27 cellular contexts compared by ENCODE assay signal in the genomic region with DNA sequence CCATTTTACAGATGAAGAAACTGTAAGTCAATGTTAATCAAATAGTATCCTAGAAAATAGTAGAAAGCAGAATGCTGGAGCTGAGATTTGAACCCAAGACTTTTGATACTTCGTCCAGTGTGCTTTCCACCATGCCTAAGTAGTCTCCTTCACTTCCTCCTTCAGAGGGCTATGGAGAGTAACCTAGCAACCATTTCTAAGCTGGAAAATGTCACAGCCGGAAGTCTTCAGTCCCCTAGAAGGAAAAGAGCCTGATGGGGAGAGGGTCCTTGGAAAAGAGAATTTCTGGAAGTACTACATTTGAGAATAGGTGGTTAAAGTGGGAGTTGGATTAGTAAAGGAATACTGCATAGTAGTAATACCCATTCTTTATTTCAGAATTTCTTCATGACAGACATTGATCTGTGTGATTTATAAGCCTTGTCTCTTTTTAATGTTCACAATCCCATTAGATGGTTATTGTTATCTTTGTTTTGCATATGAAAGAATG. TPM values are rescaled to one million over a fixed set of nuclear protein-coding genes. Genes with fewer than 3 reads are reported as not detected.
"Had no signal": no experiment of that assay in that cellular context is flagged by ENCODE, and none has a peak within 500 bp of the region (broad histone marks: within the 10 kb centered on the region; RNA-seq: fewer than 3 reads in every experiment).

No MANE protein-coding gene starts in this region.

- ATAC-seq: activated T-cell treated with anti-CD3 and anti-CD28 coated beads, Interleukin-2, amount 50 U/mL, for 4 hours; T-cell had no signal

- H3K27ac ChIP-seq: brain microvascular endothelial cell, cardiac muscle cell had no signal

- H3K36me3 ChIP-seq: brain microvascular endothelial cell, cardiac muscle cell had no signal

- H3K36me3 Mint-ChIP-seq: activated CD4-positive, alpha-beta memory T cell treated with anti-CD3 and anti-CD28 coated beads for 36 hours; activated naive CD8-positive, alpha-beta T cell; T-cell had no signal

- DNase-seq: activated CD4-positive, alpha-beta memory T cell treated with anti-CD3 and anti-CD28 coated beads for 36 hours; activated CD4-positive, alpha-beta T cell treated with anti-CD3 and anti-CD28 coated beads, Interleukin-2, amount 10 ng/mL, durations not matched to agents 7 days and 5 days; activated CD4-positive, CD25-positive, alpha-beta regulatory T cell; activated CD8-positive, alpha-beta memory T cell treated with anti-CD3 and anti-CD28 coated beads for 24 hours; activated effector memory CD4-positive, alpha-beta T cell treated with anti-CD3 and anti-CD28 coated beads, Interleukin-2, amount 50 U/mL, for 16 hours; activated naive CD4-positive, alpha-beta T cell treated with Interleukin-2 at 50 U/mL for 16 hours; activated T-cell treated with anti-CD3 and anti-CD28 coated beads, Interleukin-2, amount 50 U/mL, for 4 hours; amygdala; brain microvascular endothelial cell; cerebellar nuclear complex; Karpas-422; NCI-H146; NCI-H187 treated with DMSO at 0.1 percent for 48 hours; NCI-H2081 treated with DMSO at 0.1 percent for 48 hours; NCI-H345; NCI-H510A; NCI-H526 treated with DMSO at 0.1 percent for 48 hours; NCI-H82; SIG-M5; T-cell; T-helper 2 cell; T1000 had no signal

- H3K27me3 ChIP-seq: brain microvascular endothelial cell, cardiac muscle cell had no signal

- H3K27ac Mint-ChIP-seq: activated CD4-positive, alpha-beta memory T cell treated with anti-CD3 and anti-CD28 coated beads for 36 hours; activated CD4-positive, alpha-beta T cell treated with anti-CD3 and anti-CD28 coated beads, Interleukin-2, amount 10 ng/mL, durations not matched to agents 7 days and 5 days; activated naive CD8-positive, alpha-beta T cell; T-cell had no signal

- H3K4me1 Mint-ChIP-seq: activated CD4-positive, alpha-beta T cell treated with anti-CD3 and anti-CD28 coated beads, Interleukin-2, amount 10 ng/mL, durations not matched to agents 7 days and 5 days had no signal

- H3K4me3 ChIP-seq: cardiac muscle cell had no signal

- H3K4me3 Mint-ChIP-seq: activated CD4-positive, alpha-beta memory T cell treated with anti-CD3 and anti-CD28 coated beads for 36 hours; activated CD4-positive, alpha-beta T cell treated with anti-CD3 and anti-CD28 coated beads, Interleukin-2, amount 10 ng/mL, durations not matched to agents 7 days and 5 days; activated naive CD8-positive, alpha-beta T cell; activated T-cell treated with anti-CD3 and anti-CD28 coated beads, Interleukin-2, amount 50 U/mL, for 4 hours; T-cell had no signal

- H3K9me3 Mint-ChIP-seq: activated CD4-positive, alpha-beta memory T cell treated with anti-CD3 and anti-CD28 coated beads for 36 hours; activated T-cell treated with anti-CD3 and anti-CD28 coated beads, Interleukin-2, amount 50 U/mL, for 4 hours; T-cell had no signal

RNA-seq across cellular contexts. Expression of a gene that starts 32.7 kb away (rescaled TPM):
- total RNA-seq: activated CD4-positive, alpha-beta memory T cell treated with anti-CD3 and anti-CD28 coated beads for 36 hours; activated CD4-positive, alpha-beta T cell treated with anti-CD3 and anti-CD28 coated beads, Interleukin-2, amount 10 ng/mL, durations not matched to agents 7 days and 5 days; activated T-cell treated with anti-CD3 and anti-CD28 coated beads, Interleukin-2, amount 50 U/mL, for 4 hours; OCI-LY7; RPMI7951 had no signal

RNA-seq across cellular contexts. Expression of a gene that starts 52.2 kb away (rescaled TPM):
- total RNA-seq: activated CD4-positive, alpha-beta memory T cell treated with anti-CD3 and anti-CD28 coated beads for 36 hours; activated CD4-positive, alpha-beta T cell treated with anti-CD3 and anti-CD28 coated beads, Interleukin-2, amount 10 ng/mL, durations not matched to agents 7 days and 5 days; activated T-cell treated with anti-CD3 and anti-CD28 coated beads, Interleukin-2, amount 50 U/mL, for 4 hours; astrocyte; OCI-LY7; RPMI7951; T-cell had no signal
- polyA plus RNA-seq: cardiac muscle cell had no signal
